34 cellular contexts compared by ENCODE assay signal in genomic region chr11:116396332-116396731, GRCh38.
"Had no signal": no experiment of that assay in that cellular context is flagged by ENCODE, and none has a peak within 500 bp of the region (broad histone marks: within the 10 kb centered on the region; RNA-seq: fewer than 3 reads in every experiment).

No MANE protein-coding gene starts in this region.

- H3K9me3 Mint-ChIP-seq: central memory CD8-positive, alpha-beta T cell; immature natural killer cell; memory B cell; natural killer cell treated with Interleukin-12 subunit alpha and Interleukin-12 subunit beta and Interleukin-15 and Interleukin-18, amount 100 ng/mL, for 72 hours; neural crest cell; stimulated activated effector memory CD8-positive, alpha-beta T cell treated with anti-CD3 and anti-CD28 coated beads, Interleukin-12 subunit alpha, Interleukin-12 subunit beta, amount 100 ng/mL, for 72 hours; type B pancreatic cell had no signal

- H3K27ac Mint-ChIP-seq: immature natural killer cell; memory B cell; naive B cell; natural killer cell treated with Interleukin-12 subunit alpha and Interleukin-12 subunit beta and Interleukin-15 and Interleukin-18, amount 100 ng/mL, for 72 hours; progenitor cell of endocrine pancreas; stimulated activated effector memory CD8-positive, alpha-beta T cell treated with anti-CD3 and anti-CD28 coated beads, Interleukin-12 subunit alpha, Interleukin-12 subunit beta, amount 100 ng/mL, for 72 hours; type B pancreatic cell had no signal

- H3K4me1 ChIP-seq: heart right ventricle, lower lobe of right lung, pancreas, right atrium auricular region, testis, tibial artery had no signal

- H3K4me1 Mint-ChIP-seq: central memory CD8-positive, alpha-beta T cell; immature natural killer cell; memory B cell; naive B cell; stimulated activated effector memory CD8-positive, alpha-beta T cell treated with anti-CD3 and anti-CD28 coated beads, Interleukin-12 subunit alpha, Interleukin-12 subunit beta, amount 100 ng/mL, for 72 hours had no signal

- ATAC-seq: esophagus mucosa; heart right ventricle; left ventricle myocardium superior; lower lobe of right lung; natural killer cell treated with Interleukin-12 subunit alpha and Interleukin-12 subunit beta and Interleukin-15 and Interleukin-18, amount 100 ng/mL, for 72 hours; pancreas; sciatic nerve; stimulated activated effector memory CD8-positive, alpha-beta T cell treated with anti-CD3 and anti-CD28 coated beads, Interleukin-12 subunit alpha, Interleukin-12 subunit beta, amount 100 ng/mL, for 72 hours; stimulated activated naive CD8-positive, alpha-beta T cell treated with anti-CD3 and anti-CD28 coated beads, Interleukin-15, Interleukin-2, amounts not matched to agents 100 U/mL and 50 U/mL, for 24 hours had no signal

- H3K4me3 Mint-ChIP-seq: central memory CD8-positive, alpha-beta T cell; immature natural killer cell; memory B cell; naive B cell; natural killer cell treated with Interleukin-12 subunit alpha and Interleukin-12 subunit beta and Interleukin-15 and Interleukin-18, amount 100 ng/mL, for 72 hours; neural crest cell; stimulated activated effector memory CD8-positive, alpha-beta T cell treated with anti-CD3 and anti-CD28 coated beads, Interleukin-12 subunit alpha, Interleukin-12 subunit beta, amount 100 ng/mL, for 72 hours; type B pancreatic cell had no signal

- H3K9me3 ChIP-seq: lower lobe of right lung, neutrophil, pancreas, testis had no signal

- H3K36me3 Mint-ChIP-seq: immature natural killer cell; memory B cell; naive B cell; natural killer cell treated with Interleukin-12 subunit alpha and Interleukin-12 subunit beta and Interleukin-15 and Interleukin-18, amount 100 ng/mL, for 72 hours; stimulated activated effector memory CD8-positive, alpha-beta T cell treated with anti-CD3 and anti-CD28 coated beads, Interleukin-12 subunit alpha, Interleukin-12 subunit beta, amount 100 ng/mL, for 72 hours; type B pancreatic cell had no signal

- H3K36me3 ChIP-seq: heart right ventricle, lower lobe of right lung, neutrophil, pancreas, right atrium auricular region, tibial artery had no signal

- H3K27ac ChIP-seq: coronary artery, dorsolateral prefrontal cortex, epithelial cell of prostate, heart right ventricle, lower lobe of right lung, neutrophil, pancreas, right atrium auricular region, testis, tibial artery had no signal

- DNase-seq: dorsolateral prefrontal cortex; effector CD4-positive, alpha-beta T cell; foreskin fibroblast; glutamatergic neuron; heart right ventricle; hypothalamus; immature natural killer cell; islet precursor cell; kidney glomerular epithelial cell; left ventricle myocardium superior; lower lobe of right lung; naive B cell; pancreas; stimulated activated CD4-positive, alpha-beta T cell treated with anti-CD3 and anti-CD28 coated beads, Interleukin-12 subunit alpha, Interleukin-12 subunit beta, amount 100 ng/mL, for 4 hours; stimulated activated CD4-positive, alpha-beta T cell treated with anti-CD3 and anti-CD28 coated beads, Interleukin-1b, Interleukin-23, amount 100 ng/mL, for 48 hours; stimulated activated CD4-positive, alpha-beta T cell treated with anti-CD3 and anti-CD28 coated beads, Interleukin-4, amount 100 ng/mL, for 24 hours; stimulated activated naive CD8-positive, alpha-beta T cell treated with anti-CD3 and anti-CD28 coated beads, Interleukin-15, Interleukin-2, amounts not matched to agents 100 U/mL and 50 U/mL, for 24 hours; substantia nigra; testis; tibial artery had no signal

- H3K27me3 Mint-ChIP-seq: memory B cell had no signal

- H3K4me3 ChIP-seq: coronary artery, dorsolateral prefrontal cortex, heart right ventricle, lower lobe of right lung, pancreas, right atrium auricular region, smooth muscle cell, testis, tibial artery had no signal

- H3K27me3 ChIP-seq: neutrophil, pancreas, right atrium auricular region, testis had no signal
